In the genomic region with DNA sequence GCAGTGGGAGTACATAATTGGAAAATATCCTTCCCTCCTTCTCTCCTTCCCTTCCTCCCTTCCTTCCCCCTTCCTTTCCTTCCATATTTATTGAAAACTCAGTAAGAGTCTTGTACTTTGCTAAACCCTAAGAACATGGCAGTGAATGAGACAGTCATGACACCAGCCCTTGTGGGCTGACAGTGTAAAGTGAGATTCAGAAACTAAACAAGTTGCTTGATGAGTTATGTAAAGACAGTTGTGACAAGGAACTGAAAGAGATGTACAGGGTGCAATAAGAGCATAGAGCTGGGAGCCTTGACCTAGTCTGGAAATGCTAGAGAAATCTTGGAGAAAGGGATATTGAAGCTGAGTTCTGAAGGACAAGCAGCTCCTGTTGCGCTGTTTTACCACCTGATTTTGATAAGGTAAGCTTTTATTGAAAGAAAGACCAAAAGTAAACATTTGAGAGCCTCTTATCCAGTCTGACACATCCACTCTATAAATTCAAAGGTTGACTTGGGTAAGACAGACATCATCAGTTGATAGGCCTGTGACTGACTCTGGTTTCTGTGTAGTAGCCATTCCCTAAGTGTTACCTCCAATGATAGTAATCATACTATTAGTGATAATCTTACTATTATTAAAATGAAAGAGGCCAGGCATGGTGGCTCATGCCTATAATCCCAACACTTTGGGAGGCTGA, we compare ENCODE assay signal across 18 cellular contexts.
DNase-seq lines count a peak whose midpoint lies in the region; ATAC-seq and TF ChIP-seq lines count a peak whose summit lies in the region.
"Had no signal": no experiment of that assay in that cellular context is flagged by ENCODE, and none has a peak within 500 bp of the region (broad histone marks: within the 10 kb centered on the region; RNA-seq: fewer than 3 reads in every experiment).

No MANE protein-coding gene starts in this region.

- no peak overlapping the region for H3K4me2 ChIP-seq in Karpas-422 (ENCODE audit: low read depth, low read length, poor library complexity, severe bottlenecking)

- H3K9me3 ChIP-seq in Karpas-422 (ENCODE audit: low read length) (no peaks in the 10 kb centered on the region), left lung (no peaks in the 10 kb centered on the region), upper lobe of right lung (no peaks in the 10 kb centered on the region)

- no peaks in the 10 kb centered on the region for H3K79me2 ChIP-seq in Karpas-422 (ENCODE audit: low read length)

- no peaks in the 10 kb centered on the region for H3K27me3 ChIP-seq in Karpas-422 (ENCODE audit: low read length)
- H3K27me3 ChIP-seq in left lung = peaks cover 0 to 6% of the 10 kb centered on the region in 2 donors
- H3K27me3 ChIP-seq in upper lobe of right lung = no peaks in the 10 kb centered on the region

- H3K4me1 ChIP-seq in Karpas-422 (ENCODE audit: low read length) (no peaks in the 10 kb centered on the region), left lung (peaks cover 0 to 3% of the 10 kb centered on the region in 2 donors), upper lobe of right lung (no peaks in the 10 kb centered on the region)

- no peaks in the 10 kb centered on the region for H3K9me2 ChIP-seq in Karpas-422 (replicated peaks; ENCODE audit: insufficient read depth, low read length)

- no peak overlapping the region for H3K9ac ChIP-seq in Karpas-422 (ENCODE audit: low read length)
- H3K9ac ChIP-seq: GM23248 had no signal

- ATAC-seq in left lung (peak; percentile 92), upper lobe of right lung (peak; percentile 51), HG02870 (IDR thresholded peaks at IDR 0.05; ENCODE audit: unreplicated experiment) (no peak), GM19328 (IDR thresholded peaks at IDR 0.05; ENCODE audit: unreplicated experiment) (no peak), GM18870 (IDR thresholded peaks at IDR 0.05; ENCODE audit: unreplicated experiment) (no peak)
- ATAC-seq: GM12878 had no signal

- H3K4me3 ChIP-seq in Karpas-422 (ENCODE audit: low read length) (no peak overlapping the region), left lung (no peak overlapping the region), upper lobe of right lung (no peak overlapping the region)
- H3K4me3 ChIP-seq: GM12878, GM23248 had no signal

- no peaks in the 10 kb centered on the region for H3K36me3 ChIP-seq in Karpas-422 (ENCODE audit: insufficient read depth, low read length)
- no peaks in the 10 kb centered on the region for H3K36me3 ChIP-seq in left lung
- no peaks in the 10 kb centered on the region for H3K36me3 ChIP-seq in upper lobe of right lung

- H2AFZ ChIP-seq in Karpas-422 (ENCODE audit: low read length) = no peak overlapping the region
- H2AFZ ChIP-seq: GM23248 had no signal

- no peaks in the 10 kb centered on the region; the same call in 1 of the 2 replicates for H4K20me1 ChIP-seq in Karpas-422 (ENCODE audit: insufficient read depth, low read depth, low read length)

- TF ChIP-seq CTCF in left lung (IDR thresholded peaks at IDR 0.05) (no peak), upper lobe of right lung (IDR thresholded peaks at IDR 0.05) (no peak)

- H3K27ac ChIP-seq in Karpas-422 (ENCODE audit: low read length) = no peak overlapping the region
- H3K27ac ChIP-seq in left lung = no peak overlapping the region
- H3K27ac ChIP-seq in upper lobe of right lung = no peak overlapping the region
- H3K27ac ChIP-seq: GM23248 had no signal

- DNase-seq in DMS53 treated with DMSO at 0.1 percent for 48 hours (lab: John Stamatoyannopoulos, UW; ENCODE audit: unreplicated experiment) (peak; percentile 34), Karpas-422 (peak; percentile 0), left lung (no peak), upper lobe of right lung (no peak)
- DNase-seq: C1 segment of cervical spinal cord; Calu3; CD4-positive, alpha-beta memory T cell; COR-L47; DMS79; EL; GDM1; GM23248; H7; HCEC 1CT had no signal

- intact Hi-C loops in left lung (cut with DNase I) (no loop called here), upper lobe of right lung (cut with DNase I) (no loop called here)

Comparison
In these comparisons a context has a peak if more than half of its experiments do, and no peak if none do; other contexts are left out.
1. DNase-seq: peak in DMS53 treated with DMSO at 0.1 percent for 48 hours (single experiment) and Karpas-422 (single experiment); none in left lung (0 of 2) and upper lobe of right lung (single experiment).
2. ATAC-seq: peak in left lung (single experiment) and upper lobe of right lung (single experiment); none in HG02870 (single experiment), GM19328 (single experiment) and GM18870 (single experiment).